27 cellular contexts compared by ENCODE assay signal in genomic region chr13:105762096-105762495, GRCh38.
"Had no signal": no experiment of that assay in that cellular context is flagged by ENCODE, and none has a peak within 500 bp of the region (broad histone marks: within the 10 kb centered on the region; RNA-seq: fewer than 3 reads in every experiment).

No MANE protein-coding gene starts in this region.

- H3K36me3 Mint-ChIP-seq: natural killer cell; neural progenitor cell; stimulated activated memory B cell treated with anti-CD40 and anti-IgM and Interleukin-4, amounts not matched to agents 10 μg/mL and 1 μg/mL and 100 μg/mL, for 72 hours; type B pancreatic cell had no signal

- H3K4me1 Mint-ChIP-seq: natural killer cell; nephron; neural progenitor cell; stimulated activated memory B cell treated with anti-CD40 and anti-IgM and Interleukin-4, amounts not matched to agents 10 μg/mL and 1 μg/mL and 100 μg/mL, for 72 hours; stimulated activated naive CD8-positive, alpha-beta T cell treated with anti-CD3 and anti-CD28 coated beads, Interleukin-15, amount 100 ng/mL, for 72 hours had no signal

- ATAC-seq: natural killer cell; psoas muscle; right cardiac atrium; sciatic nerve; stimulated activated memory B cell treated with anti-CD40 and anti-IgM and Interleukin-4, amounts not matched to agents 10 μg/mL and 1 μg/mL and 100 μg/mL, for 72 hours; stimulated activated naive CD8-positive, alpha-beta T cell treated with anti-CD3 and anti-CD28 coated beads, Interleukin-15, amount 100 ng/mL, for 72 hours; stimulated activated naive CD8-positive, alpha-beta T cell treated with anti-CD3 and anti-CD28 coated beads, Interleukin-15, Interleukin-2, amounts not matched to agents 100 U/mL and 50 U/mL, for 24 hours; upper lobe of right lung had no signal

- DNase-seq: natural killer cell; occipital lobe; ovary; posterior cingulate gyrus; psoas muscle; right cardiac atrium; spleen; stimulated activated CD4-positive, alpha-beta T cell treated with anti-CD3 and anti-CD28 coated beads, Interleukin-12 subunit alpha, Interleukin-12 subunit beta, amount 100 ng/mL, for 4 hours; stimulated activated CD4-positive, alpha-beta T cell treated with anti-CD3 and anti-CD28 coated beads, Interleukin-1b, Interleukin-23, amount 100 ng/mL, for 48 hours; stimulated activated CD4-positive, alpha-beta T cell treated with anti-CD3 and anti-CD28 coated beads, Interleukin-4, amount 100 ng/mL, for 1 hour; stimulated activated CD4-positive, alpha-beta T cell treated with anti-CD3 and anti-CD28 coated beads, Interleukin-4, amount 100 ng/mL, for 4 hours; stimulated activated CD8-positive, alpha-beta memory T cell treated with anti-CD3 and anti-CD28 coated beads, Interleukin-4, amount 100 ng/mL, for 48 hours; stimulated activated naive CD4-positive, alpha-beta T cell; stimulated activated naive CD8-positive, alpha-beta T cell treated with anti-CD3 and anti-CD28 coated beads, Interleukin-15, amount 100 ng/mL, for 72 hours; stimulated activated naive CD8-positive, alpha-beta T cell treated with anti-CD3 and anti-CD28 coated beads, Interleukin-15, Interleukin-2, amounts not matched to agents 100 U/mL and 50 U/mL, for 24 hours; substantia nigra; testis; tibial artery; transverse colon; upper lobe of right lung; uterus had no signal

- H3K9me3 Mint-ChIP-seq: nephron; neural progenitor cell; stimulated activated memory B cell treated with anti-CD40 and anti-IgM and Interleukin-4, amounts not matched to agents 10 μg/mL and 1 μg/mL and 100 μg/mL, for 72 hours had no signal

- H3K27me3 Mint-ChIP-seq: stimulated activated memory B cell treated with anti-CD40 and anti-IgM and Interleukin-4, amounts not matched to agents 10 μg/mL and 1 μg/mL and 100 μg/mL, for 72 hours; type B pancreatic cell had no signal

- H3K27ac Mint-ChIP-seq: natural killer cell; nephron; neural progenitor cell; progenitor cell of endocrine pancreas; stimulated activated memory B cell treated with anti-CD40 and anti-IgM and Interleukin-4, amounts not matched to agents 10 μg/mL and 1 μg/mL and 100 μg/mL, for 72 hours; stimulated activated naive CD8-positive, alpha-beta T cell treated with anti-CD3 and anti-CD28 coated beads, Interleukin-15, amount 100 ng/mL, for 72 hours; type B pancreatic cell had no signal

- H3K4me3 Mint-ChIP-seq: natural killer cell; nephron; neural progenitor cell; stimulated activated memory B cell treated with anti-CD40 and anti-IgM and Interleukin-4, amounts not matched to agents 10 μg/mL and 1 μg/mL and 100 μg/mL, for 72 hours; stimulated activated naive CD8-positive, alpha-beta T cell treated with anti-CD3 and anti-CD28 coated beads, Interleukin-15, amount 100 ng/mL, for 72 hours; type B pancreatic cell had no signal
